1 cellular context compared by ENCODE assay signal in genomic region chr12:106978035-106978800, GRCh38.
TF ChIP-seq lines count a peak whose summit lies in the region.

No MANE protein-coding gene starts in this region.

TF ChIP-seq in K562, 482 proteins besides CTCF, POLR2A, EP300 and RAD21 (continues in another document):
- TF ChIP-seq NR2C2 (CRISPR knock-in tag; IDR thresholded peaks at IDR 0.05), result no peak
- TF ChIP-seq NR2C2 (tag; IDR thresholded peaks at IDR 0.05), result peak; percentile 44; the same call in 1 of the 2 replicates
- no peak for TF ChIP-seq ETV6 (IDR thresholded peaks at IDR 0.05; ENCODE audit: borderline replicate concordance in 1 of 2, low read depth in 2 of 2, low read length in 1 of 2)
- TF ChIP-seq ETV6 (CRISPR knock-in tag; IDR thresholded peaks at IDR 0.05; ENCODE audit: borderline replicate concordance), result no peak
- TF ChIP-seq SPI1 (IDR thresholded peaks at IDR 0.05; ENCODE audit: borderline replicate concordance, low read depth, low read length), result peak; percentile 57; the same call in 1 of the 2 replicates
- no peak for TF ChIP-seq CREBBP (IDR thresholded peaks at IDR 0.05; ENCODE audit: low read depth, low read length)
- no peak for TF ChIP-seq ZNF561 (CRISPR knock-in tag; conservative IDR thresholded peaks at IDR 0.05)
- no peak for TF ChIP-seq FOXA1 (IDR thresholded peaks at IDR 0.05; ENCODE audit: borderline replicate concordance)
- peak in 1 of 2 experiments; percentile 27; a peak in 1 of 3 replicates for TF ChIP-seq CBX3 (IDR thresholded peaks at IDR 0.05; ENCODE audit: borderline replicate concordance in 1 of 2, low read length in 2 of 2)
- TF ChIP-seq NR2C1 (IDR thresholded peaks at IDR 0.05), result peak; percentile 47; the same call in 1 of the 2 replicates
- TF ChIP-seq NR2C1 (tag; IDR thresholded peaks at IDR 0.05), result peak; percentile 45; the same call in 1 of the 2 replicates
- no peak for TF ChIP-seq POLR2G (IDR thresholded peaks at IDR 0.05; ENCODE audit: low read depth, low read length)
- peak; percentile 91 for TF ChIP-seq NFIC (IDR thresholded peaks at IDR 0.05)
- TF ChIP-seq, protein P1, sequence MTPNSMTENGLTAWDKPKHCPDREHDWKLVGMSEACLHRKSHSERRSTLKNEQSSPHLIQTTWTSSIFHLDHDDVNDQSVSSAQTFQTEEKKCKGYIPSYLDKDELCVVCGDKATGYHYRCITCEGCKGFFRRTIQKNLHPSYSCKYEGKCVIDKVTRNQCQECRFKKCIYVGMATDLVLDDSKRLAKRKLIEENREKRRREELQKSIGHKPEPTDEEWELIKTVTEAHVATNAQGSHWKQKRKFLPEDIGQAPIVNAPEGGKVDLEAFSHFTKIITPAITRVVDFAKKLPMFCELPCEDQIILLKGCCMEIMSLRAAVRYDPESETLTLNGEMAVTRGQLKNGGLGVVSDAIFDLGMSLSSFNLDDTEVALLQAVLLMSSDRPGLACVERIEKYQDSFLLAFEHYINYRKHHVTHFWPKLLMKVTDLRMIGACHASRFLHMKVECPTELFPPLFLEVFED (CRISPR knock-in tag; conservative IDR thresholded peaks at IDR 0.05), result no peak
- TF ChIP-seq NRF1 (conservative IDR thresholded peaks at IDR 0.05 in 1 of 2, IDR thresholded peaks at IDR 0.05 in 1 of 2), result no peak
- TF ChIP-seq HMGN3 (IDR thresholded peaks at IDR 0.05; ENCODE audit: borderline replicate concordance, extremely low read depth, insufficient read length, low read depth, low read length), result no peak
- no peak for TF ChIP-seq ZNF143 (CRISPR knock-in tag; IDR thresholded peaks at IDR 0.05)
- no peak for TF ChIP-seq ZNF354B (CRISPR knock-in tag; IDR thresholded peaks at IDR 0.05)
- TF ChIP-seq XRCC5 (IDR thresholded peaks at IDR 0.05; ENCODE audit: low read depth, low read length), result no peak
- no peak for TF ChIP-seq PTRF (tag; IDR thresholded peaks at IDR 0.05)
- TF ChIP-seq ZNF24 (IDR thresholded peaks at IDR 0.05), result no peak
- TF ChIP-seq OTX1 (CRISPR knock-in tag; IDR thresholded peaks at IDR 0.05), result no peak
- no peak for TF ChIP-seq JUND (IDR thresholded peaks at IDR 0.05; ENCODE audit: borderline replicate concordance, low read depth, low read length)
- TF ChIP-seq JUND (tag; IDR thresholded peaks at IDR 0.05; ENCODE audit: borderline replicate concordance, low read depth, low read length), result no peak; the same call in 2 of the 3 replicates
- no peak for TF ChIP-seq NFRKB (IDR thresholded peaks at IDR 0.05; ENCODE audit: low read depth)
- TF ChIP-seq, protein P2, sequence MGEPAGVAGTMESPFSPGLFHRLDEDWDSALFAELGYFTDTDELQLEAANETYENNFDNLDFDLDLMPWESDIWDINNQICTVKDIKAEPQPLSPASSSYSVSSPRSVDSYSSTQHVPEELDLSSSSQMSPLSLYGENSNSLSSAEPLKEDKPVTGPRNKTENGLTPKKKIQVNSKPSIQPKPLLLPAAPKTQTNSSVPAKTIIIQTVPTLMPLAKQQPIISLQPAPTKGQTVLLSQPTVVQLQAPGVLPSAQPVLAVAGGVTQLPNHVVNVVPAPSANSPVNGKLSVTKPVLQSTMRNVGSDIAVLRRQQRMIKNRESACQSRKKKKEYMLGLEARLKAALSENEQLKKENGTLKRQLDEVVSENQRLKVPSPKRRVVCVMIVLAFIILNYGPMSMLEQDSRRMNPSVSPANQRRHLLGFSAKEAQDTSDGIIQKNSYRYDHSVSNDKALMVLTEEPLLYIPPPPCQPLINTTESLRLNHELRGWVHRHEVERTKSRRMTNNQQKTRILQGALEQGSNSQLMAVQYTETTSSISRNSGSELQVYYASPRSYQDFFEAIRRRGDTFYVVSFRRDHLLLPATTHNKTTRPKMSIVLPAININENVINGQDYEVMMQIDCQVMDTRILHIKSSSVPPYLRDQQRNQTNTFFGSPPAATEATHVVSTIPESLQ (CRISPR knock-in tag; IDR thresholded peaks at IDR 0.05), result 0 out of 2 replicates have a peak, but pooled peaks have one; percentile 37
- no peak for TF ChIP-seq HMG20A (CRISPR knock-in tag; conservative IDR thresholded peaks at IDR 0.05)
- TF ChIP-seq ZNF551 (CRISPR knock-in tag; IDR thresholded peaks at IDR 0.05), result no peak
- TF ChIP-seq GABPA (tag; conservative IDR thresholded peaks at IDR 0.05; ENCODE audit: low read depth), result peak; percentile 26; the same call in 1 of the 2 replicates
- no peak for TF ChIP-seq ESRRA (IDR thresholded peaks at IDR 0.05; ENCODE audit: borderline replicate concordance, low read depth)
- 0 out of 2 replicates have a peak, but pooled peaks have one; percentile 47 for TF ChIP-seq ELF1 (tag; IDR thresholded peaks at IDR 0.05)
- TF ChIP-seq TAF15 (IDR thresholded peaks at IDR 0.05; ENCODE audit: low read depth, low read length), result no peak
- TF ChIP-seq USF2 (CRISPR knock-in tag; IDR thresholded peaks at IDR 0.05), result no peak
- TF ChIP-seq STAT5A (IDR thresholded peaks at IDR 0.05; ENCODE audit: borderline replicate concordance, low read length), result no peak
- TF ChIP-seq SP2 (IDR thresholded peaks at IDR 0.05; ENCODE audit: extremely low read depth, low read depth, low read length, poor library complexity, severe bottlenecking), result no peak
- TF ChIP-seq ZBTB2 (IDR thresholded peaks at IDR 0.05), result no peak
- TF ChIP-seq MYC (IDR thresholded peaks at IDR 0.05; ENCODE audit: low read depth, low read length), result no peak
- no peak for TF ChIP-seq MYC (CRISPR knock-in tag; IDR thresholded peaks at IDR 0.05; ENCODE audit: borderline replicate concordance, low read depth)
- TF ChIP-seq ETV1 (tag; conservative IDR thresholded peaks at IDR 0.05; ENCODE audit: low read depth), result peak; percentile 24; the same call in 1 of the 2 replicates
- TF ChIP-seq DIDO1 (tag; IDR thresholded peaks at IDR 0.05; ENCODE audit: low read depth), result no peak
- TF ChIP-seq, protein P3, sequence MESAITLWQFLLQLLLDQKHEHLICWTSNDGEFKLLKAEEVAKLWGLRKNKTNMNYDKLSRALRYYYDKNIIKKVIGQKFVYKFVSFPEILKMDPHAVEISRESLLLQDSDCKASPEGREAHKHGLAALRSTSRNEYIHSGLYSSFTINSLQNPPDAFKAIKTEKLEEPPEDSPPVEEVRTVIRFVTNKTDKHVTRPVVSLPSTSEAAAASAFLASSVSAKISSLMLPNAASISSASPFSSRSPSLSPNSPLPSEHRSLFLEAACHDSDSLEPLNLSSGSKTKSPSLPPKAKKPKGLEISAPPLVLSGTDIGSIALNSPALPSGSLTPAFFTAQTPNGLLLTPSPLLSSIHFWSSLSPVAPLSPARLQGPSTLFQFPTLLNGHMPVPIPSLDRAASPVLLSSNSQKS (CRISPR knock-in tag; IDR thresholded peaks at IDR 0.05), result no peak
- no peak for TF ChIP-seq FOXK1 (CRISPR knock-in tag; IDR thresholded peaks at IDR 0.05; ENCODE audit: borderline replicate concordance)
- no peak for TF ChIP-seq NCOA2 (IDR thresholded peaks at IDR 0.05; ENCODE audit: partially characterized antibody in 2 of 2)
- no peak for TF ChIP-seq ZNF583 (CRISPR knock-in tag; IDR thresholded peaks at IDR 0.05)
- 0 out of 2 replicates have a peak, but pooled peaks have one; percentile 30 for TF ChIP-seq ZEB2 (IDR thresholded peaks at IDR 0.05)
- TF ChIP-seq TEAD4 (IDR thresholded peaks at IDR 0.05; ENCODE audit: low read length), result no peak
- TF ChIP-seq TEAD4 (CRISPR knock-in tag; IDR thresholded peaks at IDR 0.05; ENCODE audit: borderline replicate concordance), result no peak
- peak; percentile 83 for TF ChIP-seq HMBOX1 (IDR thresholded peaks at IDR 0.05)
- peak in 1 of 3 experiments; percentile 32 for TF ChIP-seq YY1 (IDR thresholded peaks at IDR 0.05; ENCODE audit: borderline replicate concordance in 1 of 3, control insufficient read depth in 1 of 3, extremely low read depth in 1 of 3, insufficient read depth in 3 of 3, insufficient read length in 1 of 3, insufficient replicate concordance in 2 of 3, low read depth in 1 of 3, low read length in 2 of 3)
- TF ChIP-seq, protein P4, sequence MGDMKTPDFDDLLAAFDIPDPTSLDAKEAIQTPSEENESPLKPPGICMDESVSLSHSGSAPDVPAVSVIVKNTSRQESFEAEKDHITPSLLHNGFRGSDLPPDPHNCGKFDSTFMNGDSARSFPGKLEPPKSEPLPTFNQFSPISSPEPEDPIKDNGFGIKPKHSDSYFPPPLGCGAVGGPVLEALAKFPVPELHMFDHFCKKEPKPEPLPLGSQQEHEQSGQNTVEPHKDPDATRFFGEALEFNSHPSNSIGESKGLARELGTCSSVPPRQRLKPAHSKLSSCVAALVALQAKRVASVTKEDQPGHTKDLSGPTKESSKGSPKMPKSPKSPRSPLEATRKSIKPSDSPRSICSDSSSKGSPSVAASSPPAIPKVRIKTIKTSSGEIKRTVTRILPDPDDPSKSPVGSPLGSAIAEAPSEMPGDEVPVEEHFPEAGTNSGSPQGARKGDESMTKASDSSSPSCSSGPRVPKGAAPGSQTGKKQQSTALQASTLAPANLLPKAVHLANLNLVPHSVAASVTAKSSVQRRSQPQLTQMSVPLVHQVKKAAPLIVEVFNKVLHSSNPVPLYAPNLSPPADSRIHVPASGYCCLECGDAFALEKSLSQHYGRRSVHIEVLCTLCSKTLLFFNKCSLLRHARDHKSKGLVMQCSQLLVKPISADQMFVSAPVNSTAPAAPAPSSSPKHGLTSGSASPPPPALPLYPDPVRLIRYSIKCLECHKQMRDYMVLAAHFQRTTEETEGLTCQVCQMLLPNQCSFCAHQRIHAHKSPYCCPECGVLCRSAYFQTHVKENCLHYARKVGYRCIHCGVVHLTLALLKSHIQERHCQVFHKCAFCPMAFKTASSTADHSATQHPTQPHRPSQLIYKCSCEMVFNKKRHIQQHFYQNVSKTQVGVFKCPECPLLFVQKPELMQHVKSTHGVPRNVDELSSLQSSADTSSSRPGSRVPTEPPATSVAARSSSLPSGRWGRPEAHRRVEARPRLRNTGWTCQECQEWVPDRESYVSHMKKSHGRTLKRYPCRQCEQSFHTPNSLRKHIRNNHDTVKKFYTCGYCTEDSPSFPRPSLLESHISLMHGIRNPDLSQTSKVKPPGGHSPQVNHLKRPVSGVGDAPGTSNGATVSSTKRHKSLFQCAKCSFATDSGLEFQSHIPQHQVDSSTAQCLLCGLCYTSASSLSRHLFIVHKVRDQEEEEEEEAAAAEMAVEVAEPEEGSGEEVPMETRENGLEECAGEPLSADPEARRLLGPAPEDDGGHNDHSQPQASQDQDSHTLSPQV (IDR thresholded peaks at IDR 0.05), result 0 out of 2 replicates have a peak, but pooled peaks have one; percentile 48
- no peak for TF ChIP-seq BRCA1 (IDR thresholded peaks at IDR 0.05)
- no peak for TF ChIP-seq BRCA1 (CRISPR knock-in tag; IDR thresholded peaks at IDR 0.05)
- peak; percentile 57; the same call in 1 of the 2 replicates for TF ChIP-seq ZNF395 (CRISPR knock-in tag; IDR thresholded peaks at IDR 0.05)
- no peak for TF ChIP-seq L3MBTL2 (IDR thresholded peaks at IDR 0.05)
- peak; percentile 46; the same call in 1 of the 2 replicates for TF ChIP-seq SOX6 (IDR thresholded peaks at IDR 0.05)
- 0 out of 2 replicates have a peak, but pooled peaks have one; percentile 24 for TF ChIP-seq SMAD4 (CRISPR knock-in tag; conservative IDR thresholded peaks at IDR 0.05)
- TF ChIP-seq ZNF512 (tag; IDR thresholded peaks at IDR 0.05), result no peak
- TF ChIP-seq ZC3H11A (IDR thresholded peaks at IDR 0.05; ENCODE audit: low read depth, low read length), result no peak
- 0 out of 4 replicates have a peak, but pooled peaks of 1 of the 2 experiments have one; percentile 23 for TF ChIP-seq TEAD1 (CRISPR knock-in tag; IDR thresholded peaks at IDR 0.05)
- TF ChIP-seq NEUROD1 (IDR thresholded peaks at IDR 0.05; ENCODE audit: borderline replicate concordance, low read depth, low read length, partially characterized antibody), result no peak
